ENCODE assay signal across 1 cellular context in the genomic region with DNA sequence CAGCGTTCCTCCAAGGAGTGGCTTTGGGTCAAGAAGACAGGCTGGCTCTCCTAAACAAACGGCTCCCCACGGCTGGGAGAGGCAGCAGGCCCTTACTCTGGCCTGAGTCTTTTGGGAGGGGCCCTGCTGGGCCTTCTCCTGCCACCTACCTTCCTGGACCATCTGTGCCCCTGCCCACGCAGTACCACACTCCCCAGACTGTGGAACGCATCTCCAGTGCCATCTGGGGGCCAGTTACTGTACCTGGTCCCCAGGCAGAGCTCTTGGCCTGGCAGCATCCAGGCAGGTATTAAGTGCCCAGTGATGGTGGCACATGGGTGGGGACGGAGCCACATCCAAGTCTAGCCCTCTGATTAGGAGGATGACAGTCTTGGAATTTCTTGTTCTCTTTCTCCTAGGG.
TF ChIP-seq lines count a peak whose summit lies in the region.

No MANE protein-coding gene starts in this region.

TF ChIP-seq in H1, 55 proteins besides CTCF, POLR2A, EP300 and RAD21:
- TF ChIP-seq RFX5 (IDR thresholded peaks at IDR 0.05; ENCODE audit: borderline replicate concordance, low read depth, low read length) (no peak), KDM1A (IDR thresholded peaks at IDR 0.05; ENCODE audit: borderline replicate concordance, low read length) (no peak), CBX5 (IDR thresholded peaks at IDR 0.05; ENCODE audit: low read depth, low read length) (no peak), RXRA (IDR thresholded peaks at IDR 0.05; ENCODE audit: insufficient read depth, low read depth, low read length) (no peak), GABPA (IDR thresholded peaks at IDR 0.05; ENCODE audit: borderline replicate concordance, insufficient read depth, low read length) (no peak), CREB1 (IDR thresholded peaks at IDR 0.05) (no peak), EGR1 (IDR thresholded peaks at IDR 0.05; ENCODE audit: borderline replicate concordance, low read depth, low read length) (no peak), TAF7 (optimal IDR thresholded peaks at IDR 0.05; ENCODE audit: borderline replicate concordance, low read depth, low read length) (no peak), NRF1 (IDR thresholded peaks at IDR 0.05; ENCODE audit: low read depth, low read length) (no peak), SP4 (IDR thresholded peaks at IDR 0.05; ENCODE audit: low read length) (no peak), BCL11A (IDR thresholded peaks at IDR 0.05; ENCODE audit: low read depth in 2 of 2, low read length in 2 of 2) (no peak)
- TF ChIP-seq, protein P1, sequence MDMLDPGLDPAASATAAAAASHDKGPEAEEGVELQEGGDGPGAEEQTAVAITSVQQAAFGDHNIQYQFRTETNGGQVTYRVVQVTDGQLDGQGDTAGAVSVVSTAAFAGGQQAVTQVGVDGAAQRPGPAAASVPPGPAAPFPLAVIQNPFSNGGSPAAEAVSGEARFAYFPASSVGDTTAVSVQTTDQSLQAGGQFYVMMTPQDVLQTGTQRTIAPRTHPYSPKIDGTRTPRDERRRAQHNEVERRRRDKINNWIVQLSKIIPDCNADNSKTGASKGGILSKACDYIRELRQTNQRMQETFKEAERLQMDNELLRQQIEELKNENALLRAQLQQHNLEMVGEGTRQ (IDR thresholded peaks at IDR 0.05; ENCODE audit: low read length), result no peak
- TF ChIP-seq, protein P2, sequence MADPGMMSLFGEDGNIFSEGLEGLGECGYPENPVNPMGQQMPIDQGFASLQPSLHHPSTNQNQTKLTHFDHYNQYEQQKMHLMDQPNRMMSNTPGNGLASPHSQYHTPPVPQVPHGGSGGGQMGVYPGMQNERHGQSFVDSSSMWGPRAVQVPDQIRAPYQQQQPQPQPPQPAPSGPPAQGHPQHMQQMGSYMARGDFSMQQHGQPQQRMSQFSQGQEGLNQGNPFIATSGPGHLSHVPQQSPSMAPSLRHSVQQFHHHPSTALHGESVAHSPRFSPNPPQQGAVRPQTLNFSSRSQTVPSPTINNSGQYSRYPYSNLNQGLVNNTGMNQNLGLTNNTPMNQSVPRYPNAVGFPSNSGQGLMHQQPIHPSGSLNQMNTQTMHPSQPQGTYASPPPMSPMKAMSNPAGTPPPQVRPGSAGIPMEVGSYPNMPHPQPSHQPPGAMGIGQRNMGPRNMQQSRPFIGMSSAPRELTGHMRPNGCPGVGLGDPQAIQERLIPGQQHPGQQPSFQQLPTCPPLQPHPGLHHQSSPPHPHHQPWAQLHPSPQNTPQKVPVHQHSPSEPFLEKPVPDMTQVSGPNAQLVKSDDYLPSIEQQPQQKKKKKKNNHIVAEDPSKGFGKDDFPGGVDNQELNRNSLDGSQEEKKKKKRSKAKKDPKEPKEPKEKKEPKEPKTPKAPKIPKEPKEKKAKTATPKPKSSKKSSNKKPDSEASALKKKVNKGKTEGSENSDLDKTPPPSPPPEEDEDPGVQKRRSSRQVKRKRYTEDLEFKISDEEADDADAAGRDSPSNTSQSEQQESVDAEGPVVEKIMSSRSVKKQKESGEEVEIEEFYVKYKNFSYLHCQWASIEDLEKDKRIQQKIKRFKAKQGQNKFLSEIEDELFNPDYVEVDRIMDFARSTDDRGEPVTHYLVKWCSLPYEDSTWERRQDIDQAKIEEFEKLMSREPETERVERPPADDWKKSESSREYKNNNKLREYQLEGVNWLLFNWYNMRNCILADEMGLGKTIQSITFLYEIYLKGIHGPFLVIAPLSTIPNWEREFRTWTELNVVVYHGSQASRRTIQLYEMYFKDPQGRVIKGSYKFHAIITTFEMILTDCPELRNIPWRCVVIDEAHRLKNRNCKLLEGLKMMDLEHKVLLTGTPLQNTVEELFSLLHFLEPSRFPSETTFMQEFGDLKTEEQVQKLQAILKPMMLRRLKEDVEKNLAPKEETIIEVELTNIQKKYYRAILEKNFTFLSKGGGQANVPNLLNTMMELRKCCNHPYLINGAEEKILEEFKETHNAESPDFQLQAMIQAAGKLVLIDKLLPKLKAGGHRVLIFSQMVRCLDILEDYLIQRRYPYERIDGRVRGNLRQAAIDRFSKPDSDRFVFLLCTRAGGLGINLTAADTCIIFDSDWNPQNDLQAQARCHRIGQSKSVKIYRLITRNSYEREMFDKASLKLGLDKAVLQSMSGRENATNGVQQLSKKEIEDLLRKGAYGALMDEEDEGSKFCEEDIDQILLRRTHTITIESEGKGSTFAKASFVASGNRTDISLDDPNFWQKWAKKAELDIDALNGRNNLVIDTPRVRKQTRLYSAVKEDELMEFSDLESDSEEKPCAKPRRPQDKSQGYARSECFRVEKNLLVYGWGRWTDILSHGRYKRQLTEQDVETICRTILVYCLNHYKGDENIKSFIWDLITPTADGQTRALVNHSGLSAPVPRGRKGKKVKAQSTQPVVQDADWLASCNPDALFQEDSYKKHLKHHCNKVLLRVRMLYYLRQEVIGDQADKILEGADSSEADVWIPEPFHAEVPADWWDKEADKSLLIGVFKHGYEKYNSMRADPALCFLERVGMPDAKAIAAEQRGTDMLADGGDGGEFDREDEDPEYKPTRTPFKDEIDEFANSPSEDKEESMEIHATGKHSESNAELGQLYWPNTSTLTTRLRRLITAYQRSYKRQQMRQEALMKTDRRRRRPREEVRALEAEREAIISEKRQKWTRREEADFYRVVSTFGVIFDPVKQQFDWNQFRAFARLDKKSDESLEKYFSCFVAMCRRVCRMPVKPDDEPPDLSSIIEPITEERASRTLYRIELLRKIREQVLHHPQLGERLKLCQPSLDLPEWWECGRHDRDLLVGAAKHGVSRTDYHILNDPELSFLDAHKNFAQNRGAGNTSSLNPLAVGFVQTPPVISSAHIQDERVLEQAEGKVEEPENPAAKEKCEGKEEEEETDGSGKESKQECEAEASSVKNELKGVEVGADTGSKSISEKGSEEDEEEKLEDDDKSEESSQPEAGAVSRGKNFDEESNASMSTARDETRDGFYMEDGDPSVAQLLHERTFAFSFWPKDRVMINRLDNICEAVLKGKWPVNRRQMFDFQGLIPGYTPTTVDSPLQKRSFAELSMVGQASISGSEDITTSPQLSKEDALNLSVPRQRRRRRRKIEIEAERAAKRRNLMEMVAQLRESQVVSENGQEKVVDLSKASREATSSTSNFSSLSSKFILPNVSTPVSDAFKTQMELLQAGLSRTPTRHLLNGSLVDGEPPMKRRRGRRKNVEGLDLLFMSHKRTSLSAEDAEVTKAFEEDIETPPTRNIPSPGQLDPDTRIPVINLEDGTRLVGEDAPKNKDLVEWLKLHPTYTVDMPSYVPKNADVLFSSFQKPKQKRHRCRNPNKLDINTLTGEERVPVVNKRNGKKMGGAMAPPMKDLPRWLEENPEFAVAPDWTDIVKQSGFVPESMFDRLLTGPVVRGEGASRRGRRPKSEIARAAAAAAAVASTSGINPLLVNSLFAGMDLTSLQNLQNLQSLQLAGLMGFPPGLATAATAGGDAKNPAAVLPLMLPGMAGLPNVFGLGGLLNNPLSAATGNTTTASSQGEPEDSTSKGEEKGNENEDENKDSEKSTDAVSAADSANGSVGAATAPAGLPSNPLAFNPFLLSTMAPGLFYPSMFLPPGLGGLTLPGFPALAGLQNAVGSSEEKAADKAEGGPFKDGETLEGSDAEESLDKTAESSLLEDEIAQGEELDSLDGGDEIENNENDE (IDR thresholded peaks at IDR 0.05; ENCODE audit: insufficient replicate concordance, low read length), result no peak
